8 cellular contexts compared by ENCODE assay signal in the genomic region with DNA sequence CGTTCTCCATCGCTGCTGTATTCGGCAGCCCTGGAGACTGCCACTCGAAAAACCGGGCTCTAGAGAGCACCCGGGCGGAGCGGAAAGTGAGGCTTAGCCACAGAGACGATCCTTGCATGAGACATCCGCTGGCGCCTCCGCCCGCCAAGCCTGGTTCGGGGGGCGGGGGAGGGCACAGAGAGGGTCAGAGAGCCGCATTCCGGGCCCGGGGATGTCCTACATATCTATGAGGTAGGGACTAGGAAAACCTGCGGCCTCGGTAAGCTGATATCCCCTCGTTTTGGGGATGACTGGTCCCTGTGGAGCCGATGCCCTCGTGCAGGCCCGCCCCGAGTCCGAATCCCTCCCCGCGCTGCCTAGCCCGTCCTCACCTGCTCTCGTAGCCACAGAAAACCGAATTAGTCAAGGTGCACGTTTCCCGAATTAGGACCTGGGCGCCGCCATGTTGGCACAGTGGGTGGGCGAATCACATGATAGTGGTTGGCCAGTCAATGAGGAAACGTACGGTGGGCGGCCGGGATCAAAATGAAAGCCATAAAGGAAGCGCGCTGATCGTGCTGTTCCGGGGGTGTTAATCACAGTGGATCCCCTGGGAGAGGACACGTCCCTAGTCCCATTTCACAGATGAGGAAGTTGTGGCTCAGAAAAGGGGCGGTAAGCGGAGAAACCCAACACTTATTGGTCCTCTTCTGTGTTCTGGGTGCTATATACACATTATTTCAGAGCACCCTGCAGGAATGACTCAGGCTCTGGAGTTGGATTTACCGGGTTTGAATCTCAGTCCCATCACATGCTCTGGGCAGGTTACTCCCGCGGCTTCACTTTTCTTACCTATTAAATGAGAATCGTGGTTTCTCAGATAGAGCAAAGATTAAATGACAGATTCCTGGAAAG. TPM values are rescaled to one million over a fixed set of nuclear protein-coding genes. Genes with fewer than 3 reads are reported as not detected.
DNase-seq lines count a peak whose midpoint lies in the region; ATAC-seq and TF ChIP-seq lines count a peak whose summit lies in the region.

A gene (minus strand): TSS at position 459 of the 894 bp plus-strand sequence. CDS start 341 bp downstream, at position 118.

- H3K36me3 ChIP-seq in Caco-2 (ENCODE audit: control insufficient read depth, insufficient read depth, low read length) (peaks cover 1% of the 10 kb centered on the region), osteoblast (ENCODE audit: insufficient read depth, low read length) (peaks cover 20% of the 10 kb centered on the region)

- no peak for TF ChIP-seq CTCF in Caco-2 (IDR thresholded peaks at IDR 0.05; ENCODE audit: insufficient read depth in 1 of 2, low read depth in 1 of 2, low read length in 1 of 2, severe bottlenecking in 1 of 2, unreplicated experiment in 1 of 2)
- no peak for TF ChIP-seq CTCF in osteoblast (IDR thresholded peaks at IDR 0.05; ENCODE audit: extremely low read depth, low read depth, low read length)

- H4K20me1 ChIP-seq in osteoblast (ENCODE audit: insufficient read depth, low read length), result peaks cover 21% of the 10 kb centered on the region

- H3K36me3 Mint-ChIP-seq in Caco-2 (ENCODE audit: insufficient read depth, unreplicated experiment), result peaks cover 15% of the 10 kb centered on the region
- peaks cover 12 to 29% of the 10 kb centered on the region in 2 donors for H3K36me3 Mint-ChIP-seq in activated naive CD4-positive, alpha-beta T cell treated with anti-CD3 and anti-CD28 coated beads, Interleukin-2, amount 50 U/mL, for 72 hours

- no peaks in the 10 kb centered on the region for H3K9me3 Mint-ChIP-seq in Caco-2 (ENCODE audit: unreplicated experiment)
- no peaks in the 10 kb centered on the region for H3K9me3 Mint-ChIP-seq in activated naive CD4-positive, alpha-beta T cell treated with anti-CD3 and anti-CD28 coated beads, Interleukin-2, amount 50 U/mL, for 72 hours

- peak; percentile 89 to 92 for DNase-seq in Caco-2
- peak; percentile 85 for DNase-seq in NCI-H1092 (lab: John Stamatoyannopoulos, UW)
- DNase-seq in activated naive CD4-positive, alpha-beta T cell treated with anti-CD3 and anti-CD28 coated beads, Interleukin-2, amount 50 U/mL, for 72 hours (ENCODE audit: low spot score in 2 of 2), result peak; percentile 86 to 95
- peak; percentile 90 for DNase-seq in glomerular visceral epithelial cell (ENCODE audit: extremely low spot score)
- DNase-seq in osteoblast (ENCODE audit: insufficient read length, low spot score, missing footprints), result peak; percentile 99

- intact Hi-C loops in Caco-2 (cut with micrococcal nuclease; ENCODE audit: unreplicated experiment), result loop anchor here (2.0 kb wide), 1 partner anchor 34 kb away; a partner anchor contains a TSS

- POLR2A ChIA-PET in Caco-2 (lab: Charles Lee), result no interaction called here

- H3K4me3 Mint-ChIP-seq in Caco-2 (ENCODE audit: unreplicated experiment), result peak within 1 kb of the TSS; percentile 100

- H3K4me3 ChIP-seq in Caco-2 (ENCODE audit: low read depth, low read length) (peak within 1 kb of the TSS; percentile 93), osteoblast (ENCODE audit: insufficient read depth, low read length) (peak within 1 kb of the TSS; percentile 99)

- H2AFZ ChIP-seq in osteoblast (ENCODE audit: low read length), result peak within 1 kb of the TSS; percentile 85

- H3K4me1 Mint-ChIP-seq in Caco-2 (ENCODE audit: low read depth, unreplicated experiment), result peaks cover 6% of the 10 kb centered on the region

- TSS peak; percentile 74 for BruUV-seq in Caco-2 (replicated peaks; lab: Mats Ljungman, UMichigan)

- no peaks in the 10 kb centered on the region for H3K4me1 ChIP-seq in Caco-2
- H3K4me1 ChIP-seq in osteoblast (ENCODE audit: insufficient read depth, low read length), result peaks cover 44% of the 10 kb centered on the region

- H3K27ac Mint-ChIP-seq in Caco-2 (ENCODE audit: unreplicated experiment), result peak within 1 kb of the TSS; percentile 96
- peak within 1 kb of the TSS; percentile 90 to 96 for H3K27ac Mint-ChIP-seq in activated naive CD4-positive, alpha-beta T cell treated with anti-CD3 and anti-CD28 coated beads, Interleukin-2, amount 50 U/mL, for 72 hours

- peak; percentile 38 for ATAC-seq in GM21825 (IDR thresholded peaks at IDR 0.05; ENCODE audit: unreplicated experiment)
- ATAC-seq in SK-N-SH treated with all-trans-retinoic acid at 6 μM for 48 hours, result peak; percentile 75
- peak; percentile 68 to 70 for ATAC-seq in activated naive CD4-positive, alpha-beta T cell treated with anti-CD3 and anti-CD28 coated beads, Interleukin-2, amount 50 U/mL, for 72 hours

- peaks cover 50% of the 10 kb centered on the region for H3K79me2 ChIP-seq in osteoblast (ENCODE audit: insufficient read depth, low read length)

- H3K9me3 ChIP-seq in Caco-2 (no peaks in the 10 kb centered on the region), osteoblast (ENCODE audit: low read depth, low read length) (no peaks in the 10 kb centered on the region)

- H3K27me3 ChIP-seq in Caco-2 (replicated peaks; ENCODE audit: control insufficient read depth, insufficient read depth, low read length) (no peaks in the 10 kb centered on the region), osteoblast (ENCODE audit: insufficient read depth, low read length) (no peaks in the 10 kb centered on the region)

- H3K27ac ChIP-seq in osteoblast (ENCODE audit: low read depth, low read length) (peak within 1 kb of the TSS; percentile 91), temporal lobe (ENCODE audit: low read depth, low read length) (peak within 1 kb of the TSS; percentile 31)

- H3K4me2 ChIP-seq in osteoblast (ENCODE audit: insufficient read depth, low read length), result peak within 1 kb of the TSS; percentile 84

- CTCF ChIA-PET in Caco-2 (lab: Charles Lee), result interaction anchor here (0.6 kb wide), 1 partner anchor 67 kb away, joined by 3 read pairs; no protein-coding TSS in a partner anchor

- no peaks in the 10 kb centered on the region for H3K27me3 Mint-ChIP-seq in Caco-2 (ENCODE audit: insufficient read depth, unreplicated experiment)

TF ChIP-seq in SK-N-SH treated with all-trans-retinoic acid at 6 μM for 48 hours, 23 proteins besides CTCF, POLR2A, EP300 and RAD21:
- TF ChIP-seq GLIS3 (CRISPR knock-in tag; IDR thresholded peaks at IDR 0.05) (peak; percentile 84; the same call in 1 of the 2 replicates), ZNF70 (CRISPR knock-in tag; IDR thresholded peaks at IDR 0.05) (0 out of 2 replicates have a peak, but pooled peaks have one; percentile 41), SNAI2 (CRISPR knock-in tag; IDR thresholded peaks at IDR 0.05) (no peak), ZFP3 (CRISPR knock-in tag; IDR thresholded peaks at IDR 0.05) (0 out of 2 replicates have a peak, but pooled peaks have one; percentile 62)
TF ChIP-seq in SK-N-SH treated with all-trans-retinoic acid at 6 μM for 48 hours: peak in this region for 3.

RNA-seq across cellular contexts. Expression of the gene that starts here (rescaled TPM):
- total RNA-seq in Caco-2 (2022) (42.6 and 46.4 TPM in 2 replicates), osteoblast (18.6 and 29.7 TPM in 2 replicates), temporal lobe (14.3 TPM)
- 10 to 100 TPM; 65.5 to 82.4 TPM for total RNA-seq in activated naive CD4-positive, alpha-beta T cell treated with anti-CD3 and anti-CD28 coated beads, Interleukin-2, amount 50 U/mL, for 72 hours

Comparison
In these comparisons a context has a peak if more than half of its experiments do, and no peak if none do; other contexts are left out.
1. Peak in every context shown above with its lines: DNase-seq, ATAC-seq, H3K4me3 ChIP-seq and H3K27ac ChIP-seq.